ENCODE assay signal across 2 cellular contexts in genomic region chr2:187550797-187551306, GRCh38.
TF ChIP-seq lines count a peak whose summit lies in the region.

No MANE protein-coding gene starts in this region.

TF ChIP-seq in IMR-90, 13 proteins besides CTCF, POLR2A, EP300 and RAD21 (continued from another document):
- no peak for TF ChIP-seq MAZ (IDR thresholded peaks at IDR 0.05; ENCODE audit: borderline replicate concordance, low read depth, low read length)
- no peak for TF ChIP-seq USF2 (IDR thresholded peaks at IDR 0.05; ENCODE audit: low read depth, low read length)
TF ChIP-seq in IMR-90: peak in this region for 0.

TF ChIP-seq in liver, 16 proteins besides CTCF, POLR2A, EP300 and RAD21:
- no peak for TF ChIP-seq ZBTB33 (IDR thresholded peaks at IDR 0.05)
